1 cellular context compared by ENCODE assay signal in genomic region chr10:36324831-36325230, GRCh38.
TF ChIP-seq lines count a peak whose summit lies in the region.

No MANE protein-coding gene starts in this region.

TF ChIP-seq in IMR-90, 13 proteins besides CTCF, POLR2A, EP300 and RAD21 (continued from another document):
- TF ChIP-seq MXI1 (IDR thresholded peaks at IDR 0.05; ENCODE audit: borderline replicate concordance, low read depth, low read length), result no peak
- no peak for TF ChIP-seq MAZ (IDR thresholded peaks at IDR 0.05; ENCODE audit: borderline replicate concordance, low read depth, low read length)
- TF ChIP-seq FOS (IDR thresholded peaks at IDR 0.05; ENCODE audit: low read depth, low read length), result no peak
- TF ChIP-seq, protein P1, sequence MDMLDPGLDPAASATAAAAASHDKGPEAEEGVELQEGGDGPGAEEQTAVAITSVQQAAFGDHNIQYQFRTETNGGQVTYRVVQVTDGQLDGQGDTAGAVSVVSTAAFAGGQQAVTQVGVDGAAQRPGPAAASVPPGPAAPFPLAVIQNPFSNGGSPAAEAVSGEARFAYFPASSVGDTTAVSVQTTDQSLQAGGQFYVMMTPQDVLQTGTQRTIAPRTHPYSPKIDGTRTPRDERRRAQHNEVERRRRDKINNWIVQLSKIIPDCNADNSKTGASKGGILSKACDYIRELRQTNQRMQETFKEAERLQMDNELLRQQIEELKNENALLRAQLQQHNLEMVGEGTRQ (IDR thresholded peaks at IDR 0.05; ENCODE audit: low read depth, low read length), result no peak
- TF ChIP-seq SMC3 (IDR thresholded peaks at IDR 0.05; ENCODE audit: low read depth, low read length), result no peak
